Comparison of ENCODE assay signal across 14 cellular contexts in the genomic region with DNA sequence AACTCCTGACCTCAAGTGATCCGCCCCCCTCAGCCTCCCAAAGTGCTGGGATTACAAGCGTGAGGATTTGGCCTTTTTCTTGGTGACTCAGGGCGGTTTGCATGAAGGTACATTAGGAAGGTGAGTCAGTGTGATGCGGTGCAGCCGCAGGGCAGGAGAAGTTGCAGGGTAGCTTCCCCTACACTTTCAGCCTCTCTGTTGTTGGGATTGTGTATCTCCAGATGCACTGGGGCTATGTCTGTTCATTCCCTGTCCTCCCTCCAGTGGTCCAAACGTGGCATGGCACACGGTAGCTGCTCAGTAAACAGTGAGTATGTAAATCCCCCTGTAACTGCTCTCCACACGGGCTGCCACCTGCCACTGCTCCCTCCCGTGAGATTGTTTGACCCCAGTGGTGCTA.
DNase-seq lines count a peak whose midpoint lies in the region; ATAC-seq, FAIRE-seq and TF ChIP-seq lines count a peak whose summit lies in the region.
"Had no signal": no experiment of that assay in that cellular context is flagged by ENCODE, and none has a peak within 500 bp of the region (broad histone marks: within the 10 kb centered on the region; RNA-seq: fewer than 3 reads in every experiment).

No MANE protein-coding gene starts in this region.

- intact Hi-C loops in psoas muscle (cut with DNase I), result no loop called here

- H4K20me1 ChIP-seq in GM23338 (replicated peaks; ENCODE audit: insufficient read depth), result no peaks in the 10 kb centered on the region

- H3K9me2 ChIP-seq in GM23338 (ENCODE audit: insufficient read depth), result no peaks in the 10 kb centered on the region

- ATAC-seq in GM23338 (peak; percentile 83), HG03025 (IDR thresholded peaks at IDR 0.05; ENCODE audit: low FRiP score, unreplicated experiment) (no peak), psoas muscle (no peak), GM18520 (IDR thresholded peaks at IDR 0.05; ENCODE audit: unreplicated experiment) (no peak)
- ATAC-seq: T-helper 17 cell had no signal

- H3K79me2 ChIP-seq in GM23338 (replicated peaks; ENCODE audit: insufficient read depth), result no peaks in the 10 kb centered on the region

- H3K27ac Mint-ChIP-seq in GM23338, result no peak overlapping the region
- H3K27ac Mint-ChIP-seq: T-helper 17 cell had no signal

- H3K36me3 ChIP-seq in GM23338 (ENCODE audit: insufficient read depth) (no peaks in the 10 kb centered on the region), psoas muscle (ENCODE audit: insufficient read depth in 1 of 2, low read depth in 1 of 2) (no peaks in the 10 kb centered on the region)
- H3K36me3 ChIP-seq: uterus had no signal

- 0 out of 2 replicates have a peak, but pooled peaks have one; percentile 13 for TF ChIP-seq CTCF in 22Rv1 (IDR thresholded peaks at IDR 0.05)
- TF ChIP-seq CTCF in GM23338 (conservative IDR thresholded peaks at IDR 0.05; ENCODE audit: low read depth in 2 of 2), result peak; percentile 28 to 35; a peak in 2 of 4 replicates
- TF ChIP-seq CTCF in epithelial cell of proximal tubule (conservative IDR thresholded peaks at IDR 0.05; ENCODE audit: low read depth, low read length), result peak; percentile 14
- no peak for TF ChIP-seq CTCF in psoas muscle (IDR thresholded peaks at IDR 0.05)

- no peaks in the 10 kb centered on the region for H3F3A ChIP-seq in GM23338 (replicated peaks; ENCODE audit: low read depth)

- peak; percentile 64 for FAIRE-seq in RCC 7860 (lab: Jason Lieb, UNC)

- no peak overlapping the region for H3K4me2 ChIP-seq in GM23338

- H3K27me3 ChIP-seq in GM23338 (ENCODE audit: insufficient read depth) (no peaks in the 10 kb centered on the region), psoas muscle (ENCODE audit: insufficient read depth in 3 of 3, low read length in 2 of 3) (no peaks in the 10 kb centered on the region)
- H3K27me3 ChIP-seq: uterus had no signal

- no peak overlapping the region for H2AFZ ChIP-seq in GM23338

- H3K4me3 ChIP-seq in GM23338 (no peak overlapping the region), epithelial cell of proximal tubule (ENCODE audit: low read depth, low read length) (no peak overlapping the region), psoas muscle (no peak overlapping the region)
- H3K4me3 ChIP-seq: uterus had no signal

- peaks cover 10% of the 10 kb centered on the region for H3K27me3 Mint-ChIP-seq in GM23338 (ENCODE audit: insufficient read depth, low read depth, poor library complexity)
- H3K27me3 Mint-ChIP-seq: T-helper 17 cell had no signal

- whole genome bisulfite sequencing in psoas muscle, 3 donors, result 75 to 85% (median 78%) methylated on average over 9 of the region's 9 CpGs

- H3K9me3 Mint-ChIP-seq in GM23338, result no peaks in the 10 kb centered on the region; the same call in 1 of the 3 replicates

- H3K4me1 ChIP-seq in GM23338 (ENCODE audit: insufficient read depth), result no peaks in the 10 kb centered on the region
- H3K4me1 ChIP-seq in psoas muscle, result no peaks in the 10 kb centered on the region
- H3K4me1 ChIP-seq: uterus had no signal

- H3K27ac ChIP-seq in 22Rv1 (no peak overlapping the region), GM23338 (ENCODE audit: low read depth) (no peak overlapping the region), psoas muscle (no peak overlapping the region)
- H3K27ac ChIP-seq: C4-2B, uterus had no signal

- H3K4me1 Mint-ChIP-seq in GM23338, result no peaks in the 10 kb centered on the region

- DNase-seq in GM23338 (ENCODE audit: low spot score) (peak; percentile 62), RCC 7860 (ENCODE audit: low spot score) (peak; percentile 86), epithelial cell of proximal tubule (ENCODE audit: low read depth) (no peak), psoas muscle (no peak)
- no peak for DNase-seq in stimulated activated naive CD4-positive, alpha-beta T cell (lab: John Stamatoyannopoulos, UW)
- DNase-seq: activated effector memory CD4-positive, alpha-beta T cell treated with anti-CD3 and anti-CD28 coated beads, Interleukin-2, amount 50 U/mL, for 16 hours; NCI-H1105 treated with DMSO at 0.1 percent for 48 hours; stimulated activated CD4-positive, alpha-beta T cell treated with anti-CD3 and anti-CD28 coated beads, Interleukin-2, amount 100 ng/mL, for 48 hours; T-helper 17 cell; uterus had no signal

- no peak overlapping the region for H3K4me3 Mint-ChIP-seq in GM23338
- H3K4me3 Mint-ChIP-seq: T-helper 17 cell had no signal

- H3K36me3 Mint-ChIP-seq in GM23338 (ENCODE audit: low read depth), result no peaks in the 10 kb centered on the region

- H3K9me3 ChIP-seq in psoas muscle, result no peaks in the 10 kb centered on the region
- H3K9me3 ChIP-seq: uterus had no signal

TF ChIP-seq in GM23338, 12 proteins besides CTCF, POLR2A, EP300 and RAD21 (continues in another document):
- TF ChIP-seq, protein P1, sequence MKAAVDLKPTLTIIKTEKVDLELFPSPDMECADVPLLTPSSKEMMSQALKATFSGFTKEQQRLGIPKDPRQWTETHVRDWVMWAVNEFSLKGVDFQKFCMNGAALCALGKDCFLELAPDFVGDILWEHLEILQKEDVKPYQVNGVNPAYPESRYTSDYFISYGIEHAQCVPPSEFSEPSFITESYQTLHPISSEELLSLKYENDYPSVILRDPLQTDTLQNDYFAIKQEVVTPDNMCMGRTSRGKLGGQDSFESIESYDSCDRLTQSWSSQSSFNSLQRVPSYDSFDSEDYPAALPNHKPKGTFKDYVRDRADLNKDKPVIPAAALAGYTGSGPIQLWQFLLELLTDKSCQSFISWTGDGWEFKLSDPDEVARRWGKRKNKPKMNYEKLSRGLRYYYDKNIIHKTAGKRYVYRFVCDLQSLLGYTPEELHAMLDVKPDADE (IDR thresholded peaks at IDR 0.05), result no peak
- TF ChIP-seq ZNF114 (CRISPR knock-in tag; IDR thresholded peaks at IDR 0.05) (no peak), EZH2phosphoT487 (IDR thresholded peaks at IDR 0.05; ENCODE audit: unreplicated experiment) (no peak), ZNF331 (CRISPR knock-in tag; IDR thresholded peaks at IDR 0.05; ENCODE audit: low read depth) (no peak), STAT1 (IDR thresholded peaks at IDR 0.05; ENCODE audit: unreplicated experiment) (no peak), EZH2 (IDR thresholded peaks at IDR 0.05; ENCODE audit: low read depth, unreplicated experiment) (no peak), NANOG (IDR thresholded peaks at IDR 0.05; ENCODE audit: borderline replicate concordance) (no peak), CREB1 (CRISPR knock-in tag; IDR thresholded peaks at IDR 0.05; ENCODE audit: low read depth) (no peak)
- TF ChIP-seq, protein P2, sequence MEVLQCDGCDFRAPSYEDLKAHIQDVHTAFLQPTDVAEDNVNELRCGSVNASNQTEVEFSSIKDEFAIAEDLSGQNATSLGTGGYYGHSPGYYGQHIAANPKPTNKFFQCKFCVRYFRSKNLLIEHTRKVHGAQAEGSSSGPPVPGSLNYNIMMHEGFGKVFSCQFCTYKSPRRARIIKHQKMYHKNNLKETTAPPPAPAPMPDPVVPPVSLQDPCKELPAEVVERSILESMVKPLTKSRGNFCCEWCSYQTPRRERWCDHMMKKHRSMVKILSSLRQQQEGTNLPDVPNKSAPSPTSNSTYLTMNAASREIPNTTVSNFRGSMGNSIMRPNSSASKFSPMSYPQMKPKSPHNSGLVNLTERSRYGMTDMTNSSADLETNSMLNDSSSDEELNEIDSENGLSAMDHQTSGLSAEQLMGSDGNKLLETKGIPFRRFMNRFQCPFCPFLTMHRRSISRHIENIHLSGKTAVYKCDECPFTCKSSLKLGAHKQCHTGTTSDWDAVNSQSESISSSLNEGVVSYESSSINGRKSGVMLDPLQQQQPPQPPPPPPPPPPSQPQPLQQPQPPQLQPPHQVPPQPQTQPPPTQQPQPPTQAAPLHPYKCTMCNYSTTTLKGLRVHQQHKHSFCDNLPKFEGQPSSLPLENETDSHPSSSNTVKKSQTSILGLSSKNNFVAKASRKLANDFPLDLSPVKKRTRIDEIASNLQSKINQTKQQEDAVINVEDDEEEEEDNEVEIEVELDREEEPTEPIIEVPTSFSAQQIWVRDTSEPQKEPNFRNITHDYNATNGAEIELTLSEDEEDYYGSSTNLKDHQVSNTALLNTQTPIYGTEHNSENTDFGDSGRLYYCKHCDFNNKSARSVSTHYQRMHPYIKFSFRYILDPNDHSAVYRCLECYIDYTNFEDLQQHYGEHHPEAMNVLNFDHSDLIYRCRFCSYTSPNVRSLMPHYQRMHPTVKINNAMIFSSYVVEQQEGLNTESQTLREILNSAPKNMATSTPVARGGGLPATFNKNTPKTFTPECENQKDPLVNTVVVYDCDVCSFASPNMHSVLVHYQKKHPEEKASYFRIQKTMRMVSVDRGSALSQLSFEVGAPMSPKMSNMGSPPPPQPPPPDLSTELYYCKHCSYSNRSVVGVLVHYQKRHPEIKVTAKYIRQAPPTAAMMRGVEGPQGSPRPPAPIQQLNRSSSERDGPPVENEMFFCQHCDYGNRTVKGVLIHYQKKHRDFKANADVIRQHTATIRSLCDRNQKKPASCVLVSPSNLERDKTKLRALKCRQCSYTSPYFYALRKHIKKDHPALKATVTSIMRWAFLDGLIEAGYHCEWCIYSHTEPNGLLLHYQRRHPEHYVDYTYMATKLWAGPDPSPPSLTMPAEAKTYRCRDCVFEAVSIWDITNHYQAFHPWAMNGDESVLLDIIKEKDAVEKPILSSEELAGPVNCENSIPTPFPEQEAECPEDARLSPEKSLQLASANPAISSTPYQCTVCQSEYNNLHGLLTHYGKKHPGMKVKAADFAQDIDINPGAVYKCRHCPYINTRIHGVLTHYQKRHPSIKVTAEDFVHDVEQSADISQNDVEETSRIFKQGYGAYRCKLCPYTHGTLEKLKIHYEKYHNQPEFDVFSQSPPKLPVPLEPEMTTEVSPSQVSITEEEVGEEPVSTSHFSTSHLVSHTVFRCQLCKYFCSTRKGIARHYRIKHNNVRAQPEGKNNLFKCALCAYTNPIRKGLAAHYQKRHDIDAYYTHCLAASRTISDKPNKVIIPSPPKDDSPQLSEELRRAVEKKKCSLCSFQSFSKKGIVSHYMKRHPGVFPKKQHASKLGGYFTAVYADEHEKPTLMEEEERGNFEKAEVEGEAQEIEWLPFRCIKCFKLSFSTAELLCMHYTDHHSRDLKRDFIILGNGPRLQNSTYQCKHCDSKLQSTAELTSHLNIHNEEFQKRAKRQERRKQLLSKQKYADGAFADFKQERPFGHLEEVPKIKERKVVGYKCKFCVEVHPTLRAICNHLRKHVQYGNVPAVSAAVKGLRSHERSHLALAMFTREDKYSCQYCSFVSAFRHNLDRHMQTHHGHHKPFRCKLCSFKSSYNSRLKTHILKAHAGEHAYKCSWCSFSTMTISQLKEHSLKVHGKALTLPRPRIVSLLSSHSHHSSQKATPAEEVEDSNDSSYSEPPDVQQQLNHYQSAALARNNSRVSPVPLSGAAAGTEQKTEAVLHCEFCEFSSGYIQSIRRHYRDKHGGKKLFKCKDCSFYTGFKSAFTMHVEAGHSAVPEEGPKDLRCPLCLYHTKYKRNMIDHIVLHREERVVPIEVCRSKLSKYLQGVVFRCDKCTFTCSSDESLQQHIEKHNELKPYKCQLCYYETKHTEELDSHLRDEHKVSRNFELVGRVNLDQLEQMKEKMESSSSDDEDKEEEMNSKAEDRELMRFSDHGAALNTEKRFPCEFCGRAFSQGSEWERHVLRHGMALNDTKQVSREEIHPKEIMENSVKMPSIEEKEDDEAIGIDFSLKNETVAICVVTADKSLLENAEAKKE (CRISPR knock-in tag; IDR thresholded peaks at IDR 0.05), result no peak

Comparison
In these comparisons a context has a peak if more than half of its experiments do, and no peak if none do; other contexts are left out.
1. DNase-seq: peak in GM23338 (single experiment) and RCC 7860 (single experiment); none in epithelial cell of proximal tubule (single experiment), stimulated activated naive CD4-positive, alpha-beta T cell (0 of 6) and psoas muscle (0 of 2).